1 cellular context compared by ENCODE assay signal in genomic region chr12:31370645-31371620, GRCh38.
A peak's percentile ranks its signal among the peaks of the same experiment; 100 is the strongest.
TF ChIP-seq lines count a peak whose summit lies in the region.

No MANE protein-coding gene starts in this region.

TF ChIP-seq in WTC11, 78 proteins besides CTCF, POLR2A, EP300 and RAD21 (continued from another document):
- TF ChIP-seq, protein P1, sequence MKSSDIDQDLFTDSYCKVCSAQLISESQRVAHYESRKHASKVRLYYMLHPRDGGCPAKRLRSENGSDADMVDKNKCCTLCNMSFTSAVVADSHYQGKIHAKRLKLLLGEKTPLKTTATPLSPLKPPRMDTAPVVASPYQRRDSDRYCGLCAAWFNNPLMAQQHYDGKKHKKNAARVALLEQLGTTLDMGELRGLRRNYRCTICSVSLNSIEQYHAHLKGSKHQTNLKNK (CRISPR knock-in tag; IDR thresholded peaks at IDR 0.05) = no peak
- TF ChIP-seq KAT7 (CRISPR knock-in tag; IDR thresholded peaks at IDR 0.05; ENCODE audit: borderline replicate concordance) (no peak), ZNF219 (CRISPR knock-in tag; IDR thresholded peaks at IDR 0.05; ENCODE audit: borderline replicate concordance) (no peak), EMX1 (CRISPR knock-in tag; IDR thresholded peaks at IDR 0.05) (no peak), E2F5 (CRISPR knock-in tag; IDR thresholded peaks at IDR 0.05) (no peak), USF2 (CRISPR knock-in tag; IDR thresholded peaks at IDR 0.05) (no peak), AFF4 (CRISPR knock-in tag; IDR thresholded peaks at IDR 0.05; ENCODE audit: borderline replicate concordance) (no peak), JUN (CRISPR knock-in tag; IDR thresholded peaks at IDR 0.05) (no peak), SP1 (CRISPR knock-in tag; conservative IDR thresholded peaks at IDR 0.05) (0 out of 2 replicates have a peak, but pooled peaks have one; percentile 26), IRF2 (CRISPR knock-in tag; IDR thresholded peaks at IDR 0.05; ENCODE audit: borderline replicate concordance, low read depth) (no peak), SMAD3 (CRISPR knock-in tag; IDR thresholded peaks at IDR 0.05; ENCODE audit: borderline replicate concordance) (no peak), NR1H2 (CRISPR knock-in tag; IDR thresholded peaks at IDR 0.05) (no peak), ELF4 (CRISPR knock-in tag; IDR thresholded peaks at IDR 0.05; ENCODE audit: low read depth) (no peak)
- TF ChIP-seq, protein P2, sequence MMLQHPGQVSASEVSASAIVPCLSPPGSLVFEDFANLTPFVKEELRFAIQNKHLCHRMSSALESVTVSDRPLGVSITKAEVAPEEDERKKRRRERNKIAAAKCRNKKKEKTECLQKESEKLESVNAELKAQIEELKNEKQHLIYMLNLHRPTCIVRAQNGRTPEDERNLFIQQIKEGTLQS (CRISPR knock-in tag; conservative IDR thresholded peaks at IDR 0.05) = no peak
- TF ChIP-seq, protein P3, sequence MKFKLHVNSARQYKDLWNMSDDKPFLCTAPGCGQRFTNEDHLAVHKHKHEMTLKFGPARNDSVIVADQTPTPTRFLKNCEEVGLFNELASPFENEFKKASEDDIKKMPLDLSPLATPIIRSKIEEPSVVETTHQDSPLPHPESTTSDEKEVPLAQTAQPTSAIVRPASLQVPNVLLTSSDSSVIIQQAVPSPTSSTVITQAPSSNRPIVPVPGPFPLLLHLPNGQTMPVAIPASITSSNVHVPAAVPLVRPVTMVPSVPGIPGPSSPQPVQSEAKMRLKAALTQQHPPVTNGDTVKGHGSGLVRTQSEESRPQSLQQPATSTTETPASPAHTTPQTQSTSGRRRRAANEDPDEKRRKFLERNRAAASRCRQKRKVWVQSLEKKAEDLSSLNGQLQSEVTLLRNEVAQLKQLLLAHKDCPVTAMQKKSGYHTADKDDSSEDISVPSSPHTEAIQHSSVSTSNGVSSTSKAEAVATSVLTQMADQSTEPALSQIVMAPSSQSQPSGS (CRISPR knock-in tag; IDR thresholded peaks at IDR 0.05; ENCODE audit: borderline replicate concordance, low read depth) = no peak
- TF ChIP-seq, protein P4, sequence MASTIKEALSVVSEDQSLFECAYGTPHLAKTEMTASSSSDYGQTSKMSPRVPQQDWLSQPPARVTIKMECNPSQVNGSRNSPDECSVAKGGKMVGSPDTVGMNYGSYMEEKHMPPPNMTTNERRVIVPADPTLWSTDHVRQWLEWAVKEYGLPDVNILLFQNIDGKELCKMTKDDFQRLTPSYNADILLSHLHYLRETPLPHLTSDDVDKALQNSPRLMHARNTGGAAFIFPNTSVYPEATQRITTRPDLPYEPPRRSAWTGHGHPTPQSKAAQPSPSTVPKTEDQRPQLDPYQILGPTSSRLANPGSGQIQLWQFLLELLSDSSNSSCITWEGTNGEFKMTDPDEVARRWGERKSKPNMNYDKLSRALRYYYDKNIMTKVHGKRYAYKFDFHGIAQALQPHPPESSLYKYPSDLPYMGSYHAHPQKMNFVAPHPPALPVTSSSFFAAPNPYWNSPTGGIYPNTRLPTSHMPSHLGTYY (CRISPR knock-in tag; IDR thresholded peaks at IDR 0.05) = no peak
- TF ChIP-seq, protein P5, sequence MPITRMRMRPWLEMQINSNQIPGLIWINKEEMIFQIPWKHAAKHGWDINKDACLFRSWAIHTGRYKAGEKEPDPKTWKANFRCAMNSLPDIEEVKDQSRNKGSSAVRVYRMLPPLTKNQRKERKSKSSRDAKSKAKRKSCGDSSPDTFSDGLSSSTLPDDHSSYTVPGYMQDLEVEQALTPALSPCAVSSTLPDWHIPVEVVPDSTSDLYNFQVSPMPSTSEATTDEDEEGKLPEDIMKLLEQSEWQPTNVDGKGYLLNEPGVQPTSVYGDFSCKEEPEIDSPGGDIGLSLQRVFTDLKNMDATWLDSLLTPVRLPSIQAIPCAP (CRISPR knock-in tag; IDR thresholded peaks at IDR 0.05) = no peak
